8 cellular contexts compared by ENCODE assay signal in genomic region chr16:73058221-73058615, GRCh38. TPM values are rescaled to one million over a fixed set of nuclear protein-coding genes. Genes with fewer than 3 reads are reported as not detected.
DNase-seq lines count a peak whose midpoint lies in the region; ATAC-seq, FAIRE-seq and TF ChIP-seq lines count a peak whose summit lies in the region.

No MANE protein-coding gene starts in this region.

- TF ChIP-seq CTCF in brain microvascular endothelial cell (IDR thresholded peaks at IDR 0.05; ENCODE audit: low read depth, low read length, missing control alignments) (no peak), left lung (IDR thresholded peaks at IDR 0.05) (no peak), thyroid gland (IDR thresholded peaks at IDR 0.05) (no peak)

- WGBS in thyroid gland, 2 donors, result 2% methylated on average over 54 to 59 of the region's 61 CpGs

- H3K9me3 ChIP-seq in left lung (no peaks in the 10 kb centered on the region), thyroid gland (no peaks in the 10 kb centered on the region)

- H3K4me3 ChIP-seq in brain microvascular endothelial cell (ENCODE audit: low read depth, low read length) (peak overlapping the region; percentile 68), left lung (peak overlapping the region; percentile 47 to 61), thyroid gland (replicated peaks in 1 of 3) (peak overlapping the region in 1 of 3 donors; percentile 75)

- H3K27me3 ChIP-seq in brain microvascular endothelial cell (replicated peaks), result no peaks in the 10 kb centered on the region
- H3K27me3 ChIP-seq in left lung, result peaks cover 14 to 80% of the 10 kb centered on the region in 2 donors
- no peaks in the 10 kb centered on the region for H3K27me3 ChIP-seq in thyroid gland

- H3K36me3 ChIP-seq in brain microvascular endothelial cell (replicated peaks) (no peaks in the 10 kb centered on the region), left lung (no peaks in the 10 kb centered on the region), thyroid gland (no peaks in the 10 kb centered on the region)

- FAIRE-seq in GM12891 (lab: Jason Lieb, UNC), result peak; percentile 65

- peaks cover 16 to 57% of the 10 kb centered on the region in 2 donors for H3K4me1 ChIP-seq in left lung
- H3K4me1 ChIP-seq in thyroid gland, result peaks cover 42 to 48% of the 10 kb centered on the region in 2 donors

- intact Hi-C loops in left lung (cut with DNase I), result no loop called here
- intact Hi-C loops in thyroid gland (cut with DNase I), result no loop called here

- DNase-seq in A172 (ENCODE audit: low spot score) (peak; percentile 32), GM12891 (ENCODE audit: insufficient read length, low spot score) (peak; percentile 68), NCI-H2171 (lab: John Stamatoyannopoulos, UW) (peak; percentile 43), brain microvascular endothelial cell (no peak), left lung (peak; percentile 44 to 88), thyroid gland (peak; percentile 57 to 58)
- DNase-seq in stimulated activated CD4-positive, alpha-beta T cell treated with anti-CD3 and anti-CD28 coated beads, Interleukin-4, amount 100 ng/mL, for 1 hour, result no peak

- ATAC-seq in HG02571 (IDR thresholded peaks at IDR 0.05; ENCODE audit: unreplicated experiment) (peak; percentile 79), left lung (peak; percentile 21)

- H3K27ac ChIP-seq in brain microvascular endothelial cell (peak overlapping the region; percentile 97), left lung (peak overlapping the region; percentile 88 to 96), thyroid gland (peak overlapping the region; percentile 96 to 99 (median 96))

- TF ChIP-seq POLR2A in GM12891 (IDR thresholded peaks at IDR 0.05; ENCODE audit: low read depth, low read length), result no peak
- no peak for TF ChIP-seq POLR2A in thyroid gland (IDR thresholded peaks at IDR 0.05)

- in situ Hi-C loops in brain microvascular endothelial cell (cut with HindIII; ENCODE audit: low pct_ligation_motif_present, low sequenced_read_pairs), result no loop called here

TF ChIP-seq in GM12891, 5 proteins besides CTCF, POLR2A, EP300 and RAD21:
- no peak for TF ChIP-seq POLR2AphosphoS5 (IDR thresholded peaks at IDR 0.05; ENCODE audit: low read depth, low read length)
- no peak for TF ChIP-seq PAX5 (IDR thresholded peaks at IDR 0.05; ENCODE audit: insufficient read depth, low read length, severe bottlenecking)
- TF ChIP-seq POU2F2 (IDR thresholded peaks at IDR 0.05; ENCODE audit: low read depth, low read length), result no peak
- no peak for TF ChIP-seq SPI1 (IDR thresholded peaks at IDR 0.05; ENCODE audit: low read depth, low read length)

RNA-seq across cellular contexts. Expression of gene ZFHX3, which starts 10.3 kb away (rescaled TPM):
- total RNA-seq in A172 (2014; rRNA removed; shearing (Covaris generic)), result 2.4 and 2.5 TPM in 2 replicates
- 2.8 TPM for polyA plus RNA-seq in GM12891 (2012; ENCODE audit: low read depth, missing spikeins)
- total RNA-seq in left lung, result 10 to 100 TPM; 21.4 to 25.7 TPM
- total RNA-seq in thyroid gland, result 10 to 100 TPM; 27.4 to 92.9 (median 45.5) TPM

Comparison
In these comparisons a context has a peak if more than half of its experiments do, and no peak if none do; other contexts are left out.
1. DNase-seq: peak in A172 (single experiment), GM12891 (single experiment), NCI-H2171 (single experiment), left lung (2 of 2) and thyroid gland (2 of 2); none in brain microvascular endothelial cell (single experiment) and stimulated activated CD4-positive, alpha-beta T cell treated with anti-CD3 and anti-CD28 coated beads, Interleukin-4, amount 100 ng/mL, for 1 hour (single experiment).
2. Peak in every context shown above with its lines, with median percentiles within 50 percentile points of each other: H3K27ac ChIP-seq.